Comparison of ENCODE assay signal across 1 cellular context in the genomic region with DNA sequence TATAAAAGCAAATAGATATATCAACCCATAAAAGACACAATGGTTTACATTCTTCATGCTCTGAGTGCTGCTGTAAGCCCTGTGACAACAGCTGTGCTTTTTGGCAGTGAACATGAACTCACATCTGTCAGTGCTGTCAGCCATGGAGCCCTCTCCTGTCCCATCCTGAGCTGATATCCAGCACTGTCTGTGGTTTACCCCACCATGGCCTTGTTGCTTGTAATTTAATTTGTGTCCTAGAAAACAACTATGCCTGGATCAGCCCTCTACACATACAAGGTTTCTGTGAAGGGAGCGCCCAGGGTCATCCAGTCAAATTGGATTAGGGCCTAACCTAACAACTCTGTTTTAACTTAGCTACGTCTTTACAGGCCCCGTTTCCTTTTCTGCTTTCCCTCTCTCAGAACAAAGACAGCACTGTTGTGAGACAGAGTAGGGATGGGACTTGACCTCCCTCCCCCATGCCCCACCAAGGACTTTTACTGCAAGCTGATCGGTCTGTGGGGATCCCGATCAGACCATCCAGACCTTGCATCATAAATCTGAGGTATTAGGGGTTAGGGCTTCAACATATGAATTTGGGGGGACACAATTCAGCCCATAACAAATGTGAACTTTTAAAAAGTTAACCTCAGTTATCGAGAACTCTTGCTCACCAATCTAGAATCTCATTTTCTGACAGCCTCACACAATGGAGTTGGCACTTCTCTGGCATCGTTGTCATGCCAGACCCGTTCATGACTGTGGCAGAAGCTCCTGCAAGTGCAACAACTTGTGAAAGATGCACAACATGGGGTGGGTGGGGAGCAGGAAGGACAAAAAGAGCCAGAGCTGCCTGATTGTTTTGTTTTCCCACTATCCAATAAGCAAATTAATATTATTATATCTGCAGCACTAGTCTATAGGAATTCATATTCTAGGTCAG.
TF ChIP-seq lines count a peak whose summit lies in the region.

No MANE protein-coding gene starts in this region.

TF ChIP-seq in HepG2, 621 proteins besides CTCF, POLR2A, EP300 and RAD21 (continued from another document and continues in another):
- TF ChIP-seq, protein P1, sequence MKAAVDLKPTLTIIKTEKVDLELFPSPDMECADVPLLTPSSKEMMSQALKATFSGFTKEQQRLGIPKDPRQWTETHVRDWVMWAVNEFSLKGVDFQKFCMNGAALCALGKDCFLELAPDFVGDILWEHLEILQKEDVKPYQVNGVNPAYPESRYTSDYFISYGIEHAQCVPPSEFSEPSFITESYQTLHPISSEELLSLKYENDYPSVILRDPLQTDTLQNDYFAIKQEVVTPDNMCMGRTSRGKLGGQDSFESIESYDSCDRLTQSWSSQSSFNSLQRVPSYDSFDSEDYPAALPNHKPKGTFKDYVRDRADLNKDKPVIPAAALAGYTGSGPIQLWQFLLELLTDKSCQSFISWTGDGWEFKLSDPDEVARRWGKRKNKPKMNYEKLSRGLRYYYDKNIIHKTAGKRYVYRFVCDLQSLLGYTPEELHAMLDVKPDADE (CRISPR knock-in tag; IDR thresholded peaks at IDR 0.05): no peak
- TF ChIP-seq SP140L (CRISPR knock-in tag; IDR thresholded peaks at IDR 0.05; ENCODE audit: borderline replicate concordance) (no peak), ZNF597 (CRISPR knock-in tag; IDR thresholded peaks at IDR 0.05) (no peak), USF2 (IDR thresholded peaks at IDR 0.05; ENCODE audit: low read depth, low read length) (no peak), USF2 (CRISPR knock-in tag; IDR thresholded peaks at IDR 0.05; ENCODE audit: borderline replicate concordance) (no peak), NPAS2 (CRISPR knock-in tag; IDR thresholded peaks at IDR 0.05; ENCODE audit: borderline replicate concordance) (no peak), ZNF781 (CRISPR knock-in tag; IDR thresholded peaks at IDR 0.05; ENCODE audit: borderline replicate concordance, not compliant biosample characterization) (no peak), NFRKB (IDR thresholded peaks at IDR 0.05) (no peak), ZNF101 (CRISPR knock-in tag; IDR thresholded peaks at IDR 0.05; ENCODE audit: borderline replicate concordance, low read depth) (no peak), ZNF329 (CRISPR knock-in tag; IDR thresholded peaks at IDR 0.05; ENCODE audit: low read depth) (no peak), GLI4 (CRISPR knock-in tag; IDR thresholded peaks at IDR 0.05; ENCODE audit: borderline replicate concordance) (no peak), CSRNP1 (CRISPR knock-in tag; IDR thresholded peaks at IDR 0.05) (0 out of 2 replicates have a peak, but pooled peaks have one; percentile 32), ZNF703 (CRISPR knock-in tag; IDR thresholded peaks at IDR 0.05; ENCODE audit: borderline replicate concordance) (no peak), PATZ1 (CRISPR knock-in tag; IDR thresholded peaks at IDR 0.05) (peak; percentile 62; the same call in 1 of the 2 replicates), ZNF274 (CRISPR knock-in tag; IDR thresholded peaks at IDR 0.05) (no peak), ZKSCAN8 (CRISPR knock-in tag; IDR thresholded peaks at IDR 0.05; ENCODE audit: borderline replicate concordance) (no peak; the same call in 1 of the 2 replicates), MLXIP (CRISPR knock-in tag; IDR thresholded peaks at IDR 0.05; ENCODE audit: borderline replicate concordance) (no peak), TSC22D2 (CRISPR knock-in tag; IDR thresholded peaks at IDR 0.05; ENCODE audit: borderline replicate concordance) (no peak), ZSCAN30 (CRISPR knock-in tag; IDR thresholded peaks at IDR 0.05) (no peak), HDAC2 (CRISPR knock-in tag; IDR thresholded peaks at IDR 0.05) (peak; percentile 36; the same call in 1 of the 2 replicates), KDM5B (CRISPR knock-in tag; IDR thresholded peaks at IDR 0.05; ENCODE audit: borderline replicate concordance) (0 out of 2 replicates have a peak, but pooled peaks have one; percentile 27), REXO4 (CRISPR knock-in tag; IDR thresholded peaks at IDR 0.05; ENCODE audit: borderline replicate concordance) (no peak), KLF11 (CRISPR knock-in tag; IDR thresholded peaks at IDR 0.05) (no peak), HMGXB4 (CRISPR knock-in tag; IDR thresholded peaks at IDR 0.05; ENCODE audit: borderline replicate concordance in 1 of 2, low read depth in 1 of 2) (no peak), CREM (IDR thresholded peaks at IDR 0.05) (peak; percentile 49; the same call in 1 of the 2 replicates), CREM (CRISPR knock-in tag; IDR thresholded peaks at IDR 0.05) (no peak), AGO1 (IDR thresholded peaks at IDR 0.05; ENCODE audit: low read depth, low read length, poor library complexity, severe bottlenecking) (no peak), LCORL (IDR thresholded peaks at IDR 0.05) (no peak), LCORL (CRISPR knock-in tag; IDR thresholded peaks at IDR 0.05) (peak; percentile 72), KLF6 (CRISPR knock-in tag; IDR thresholded peaks at IDR 0.05) (no peak), ZBTB14 (CRISPR knock-in tag; IDR thresholded peaks at IDR 0.05) (no peak)
- TF ChIP-seq, protein P2, sequence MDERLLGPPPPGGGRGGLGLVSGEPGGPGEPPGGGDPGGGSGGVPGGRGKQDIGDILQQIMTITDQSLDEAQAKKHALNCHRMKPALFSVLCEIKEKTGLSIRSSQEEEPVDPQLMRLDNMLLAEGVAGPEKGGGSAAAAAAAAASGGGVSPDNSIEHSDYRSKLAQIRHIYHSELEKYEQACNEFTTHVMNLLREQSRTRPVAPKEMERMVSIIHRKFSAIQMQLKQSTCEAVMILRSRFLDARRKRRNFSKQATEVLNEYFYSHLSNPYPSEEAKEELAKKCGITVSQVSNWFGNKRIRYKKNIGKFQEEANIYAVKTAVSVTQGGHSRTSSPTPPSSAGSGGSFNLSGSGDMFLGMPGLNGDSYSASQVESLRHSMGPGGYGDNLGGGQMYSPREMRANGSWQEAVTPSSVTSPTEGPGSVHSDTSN (CRISPR knock-in tag; IDR thresholded peaks at IDR 0.05): no peak
- TF ChIP-seq, protein P3, sequence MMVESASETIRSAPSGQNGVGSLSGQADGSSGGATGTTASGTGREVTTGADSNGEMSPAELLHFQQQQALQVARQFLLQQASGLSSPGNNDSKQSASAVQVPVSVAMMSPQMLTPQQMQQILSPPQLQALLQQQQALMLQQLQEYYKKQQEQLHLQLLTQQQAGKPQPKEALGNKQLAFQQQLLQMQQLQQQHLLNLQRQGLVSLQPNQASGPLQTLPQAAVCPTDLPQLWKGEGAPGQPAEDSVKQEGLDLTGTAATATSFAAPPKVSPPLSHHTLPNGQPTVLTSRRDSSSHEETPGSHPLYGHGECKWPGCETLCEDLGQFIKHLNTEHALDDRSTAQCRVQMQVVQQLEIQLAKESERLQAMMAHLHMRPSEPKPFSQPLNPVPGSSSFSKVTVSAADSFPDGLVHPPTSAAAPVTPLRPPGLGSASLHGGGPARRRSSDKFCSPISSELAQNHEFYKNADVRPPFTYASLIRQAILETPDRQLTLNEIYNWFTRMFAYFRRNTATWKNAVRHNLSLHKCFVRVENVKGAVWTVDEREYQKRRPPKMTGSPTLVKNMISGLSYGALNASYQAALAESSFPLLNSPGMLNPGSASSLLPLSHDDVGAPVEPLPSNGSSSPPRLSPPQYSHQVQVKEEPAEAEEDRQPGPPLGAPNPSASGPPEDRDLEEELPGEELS (CRISPR knock-in tag; IDR thresholded peaks at IDR 0.05): peak; percentile 85
- TF ChIP-seq, protein P4, sequence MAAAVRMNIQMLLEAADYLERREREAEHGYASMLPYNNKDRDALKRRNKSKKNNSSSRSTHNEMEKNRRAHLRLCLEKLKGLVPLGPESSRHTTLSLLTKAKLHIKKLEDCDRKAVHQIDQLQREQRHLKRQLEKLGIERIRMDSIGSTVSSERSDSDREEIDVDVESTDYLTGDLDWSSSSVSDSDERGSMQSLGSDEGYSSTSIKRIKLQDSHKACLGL (CRISPR knock-in tag; IDR thresholded peaks at IDR 0.05): no peak
- TF ChIP-seq, protein P5, sequence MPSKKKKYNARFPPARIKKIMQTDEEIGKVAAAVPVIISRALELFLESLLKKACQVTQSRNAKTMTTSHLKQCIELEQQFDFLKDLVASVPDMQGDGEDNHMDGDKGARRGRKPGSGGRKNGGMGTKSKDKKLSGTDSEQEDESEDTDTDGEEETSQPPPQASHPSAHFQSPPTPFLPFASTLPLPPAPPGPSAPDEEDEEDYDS (CRISPR knock-in tag; IDR thresholded peaks at IDR 0.05): no peak
